21 cellular contexts compared by ENCODE assay signal in genomic region chr12:11847539-11847938, GRCh38.
DNase-seq lines count a peak whose midpoint lies in the region; ATAC-seq and TF ChIP-seq lines count a peak whose summit lies in the region.
"Had no signal": no experiment of that assay in that cellular context is flagged by ENCODE, and none has a peak within 500 bp of the region (broad histone marks: within the 10 kb centered on the region; RNA-seq: fewer than 3 reads in every experiment).

No MANE protein-coding gene starts in this region.

- H3K9me3 ChIP-seq in effector memory CD4-positive, alpha-beta T cell (ENCODE audit: control insufficient read depth, low read length): no peaks in the 10 kb centered on the region
- H3K9me3 ChIP-seq: MG63, Peyer's patch had no signal

- no peak for TF ChIP-seq RAD21 in Ishikawa (IDR thresholded peaks at IDR 0.05; ENCODE audit: low read depth)

- H3K27ac Mint-ChIP-seq in activated naive CD4-positive, alpha-beta T cell treated with anti-CD3 and anti-CD28 coated beads, Interleukin-2, amount 50 U/mL, for 72 hours: peak overlapping the region; percentile 24 to 81
- H3K27ac Mint-ChIP-seq in stimulated activated memory B cell treated with anti-CD40 and anti-IgM and Interleukin-4, amounts not matched to agents 10 μg/mL and 1 μg/mL and 100 μg/mL, for 72 hours: peak overlapping the region; percentile 2
- H3K27ac Mint-ChIP-seq: HFFc6 had no signal

- no peak for TF ChIP-seq CTCF in epithelial cell of esophagus (IDR thresholded peaks at IDR 0.05; ENCODE audit: insufficient read depth, low read depth, low read length, missing control alignments)

- peaks cover 15 to 64% of the 10 kb centered on the region in 2 donors for H3K36me3 Mint-ChIP-seq in activated naive CD4-positive, alpha-beta T cell treated with anti-CD3 and anti-CD28 coated beads, Interleukin-2, amount 50 U/mL, for 72 hours
- peaks cover 54% of the 10 kb centered on the region for H3K36me3 Mint-ChIP-seq in stimulated activated memory B cell treated with anti-CD40 and anti-IgM and Interleukin-4, amounts not matched to agents 10 μg/mL and 1 μg/mL and 100 μg/mL, for 72 hours

- no peak for ATAC-seq in activated naive CD4-positive, alpha-beta T cell treated with anti-CD3 and anti-CD28 coated beads, Interleukin-2, amount 50 U/mL, for 72 hours
- ATAC-seq in stimulated activated memory B cell treated with anti-CD40 and anti-IgM and Interleukin-4, amounts not matched to agents 10 μg/mL and 1 μg/mL and 100 μg/mL, for 72 hours: no peak
- ATAC-seq in GM21717 (IDR thresholded peaks at IDR 0.05; ENCODE audit: unreplicated experiment): no peak
- ATAC-seq: Right ventricle myocardium inferior had no signal

- TF ChIP-seq EP300 in Ishikawa (IDR thresholded peaks at IDR 0.05; ENCODE audit: borderline replicate concordance): no peak

- peaks cover 0 to 5% of the 10 kb centered on the region in 2 donors for H3K9me3 Mint-ChIP-seq in activated naive CD4-positive, alpha-beta T cell treated with anti-CD3 and anti-CD28 coated beads, Interleukin-2, amount 50 U/mL, for 72 hours
- no peaks in the 10 kb centered on the region for H3K9me3 Mint-ChIP-seq in stimulated activated memory B cell treated with anti-CD40 and anti-IgM and Interleukin-4, amounts not matched to agents 10 μg/mL and 1 μg/mL and 100 μg/mL, for 72 hours
- H3K9me3 Mint-ChIP-seq: HFFc6 had no signal

- no peak overlapping the region for H3K4me3 ChIP-seq in epithelial cell of esophagus (ENCODE audit: low read length)
- no peak overlapping the region for H3K4me3 ChIP-seq in effector memory CD4-positive, alpha-beta T cell (ENCODE audit: insufficient read depth, low read depth, low read length, poor library complexity, severe bottlenecking)
- H3K4me3 ChIP-seq: GM23248, MG63, Peyer's patch had no signal

- no peak overlapping the region for H3K4me3 Mint-ChIP-seq in stimulated activated memory B cell treated with anti-CD40 and anti-IgM and Interleukin-4, amounts not matched to agents 10 μg/mL and 1 μg/mL and 100 μg/mL, for 72 hours
- H3K4me3 Mint-ChIP-seq: HFFc6 had no signal

- no peak for DNase-seq in activated naive CD4-positive, alpha-beta T cell treated with anti-CD3 and anti-CD28 coated beads, Interleukin-2, amount 50 U/mL, for 72 hours (ENCODE audit: low spot score in 2 of 2)
- DNase-seq in activated naive CD4-positive, alpha-beta T cell treated with Interleukin-2 at 50 U/mL for 16 hours: no peak
- peak; percentile 22 for DNase-seq in epithelial cell of esophagus (ENCODE audit: low read depth)
- DNase-seq in substantia nigra (lab: John Stamatoyannopoulos, UW): no peak
- DNase-seq in effector memory CD4-positive, alpha-beta T cell: no peak
- DNase-seq: COR-L47, DMS153, GM23248, HFFc6, Karpas-422, MG63, NCI-H1092, NCI-H146, NCI-H2081 treated with DMSO at 0.1 percent for 48 hours, NCI-H510A treated with DMSO at 0.1 percent for 48 hours, Peyer's patch had no signal

- H3K27me3 Mint-ChIP-seq in stimulated activated memory B cell treated with anti-CD40 and anti-IgM and Interleukin-4, amounts not matched to agents 10 μg/mL and 1 μg/mL and 100 μg/mL, for 72 hours: no peaks in the 10 kb centered on the region

- H3K27ac ChIP-seq in substantia nigra (ENCODE audit: low read depth, low read length, poor library complexity, severe bottlenecking): no peak overlapping the region
- H3K27ac ChIP-seq in effector memory CD4-positive, alpha-beta T cell (ENCODE audit: insufficient read depth, low read length, poor library complexity, severe bottlenecking): no peak overlapping the region
- H3K27ac ChIP-seq: C4-2B, GM23248, Peyer's patch had no signal

- peaks cover 23% of the 10 kb centered on the region for H3K36me3 ChIP-seq in effector memory CD4-positive, alpha-beta T cell (ENCODE audit: control insufficient read depth, insufficient read depth, low read length)
- H3K36me3 ChIP-seq: MG63 had no signal

- H3K27me3 ChIP-seq in effector memory CD4-positive, alpha-beta T cell (replicated peaks; ENCODE audit: control insufficient read depth, insufficient read depth, low read length, poor library complexity, severe bottlenecking): no peaks in the 10 kb centered on the region
- H3K27me3 ChIP-seq: MG63, Peyer's patch had no signal

- peaks cover 9% of the 10 kb centered on the region for H3K4me1 Mint-ChIP-seq in stimulated activated memory B cell treated with anti-CD40 and anti-IgM and Interleukin-4, amounts not matched to agents 10 μg/mL and 1 μg/mL and 100 μg/mL, for 72 hours

- H3K4me1 ChIP-seq in effector memory CD4-positive, alpha-beta T cell (ENCODE audit: control insufficient read depth, insufficient read depth, low read length, poor library complexity, severe bottlenecking): no peaks in the 10 kb centered on the region

TF ChIP-seq in Ishikawa, 13 proteins besides CTCF, POLR2A, EP300 and RAD21:
- TF ChIP-seq TEAD4 (IDR thresholded peaks at IDR 0.05) (no peak), REST (IDR thresholded peaks at IDR 0.05; ENCODE audit: low read depth) (peak; percentile 80), YY1 (IDR thresholded peaks at IDR 0.05; ENCODE audit: low read depth) (no peak), EGR1 (IDR thresholded peaks at IDR 0.05) (no peak), NFIC (IDR thresholded peaks at IDR 0.05) (no peak)
